ENCODE assay signal across 8 cellular contexts in the genomic region with DNA sequence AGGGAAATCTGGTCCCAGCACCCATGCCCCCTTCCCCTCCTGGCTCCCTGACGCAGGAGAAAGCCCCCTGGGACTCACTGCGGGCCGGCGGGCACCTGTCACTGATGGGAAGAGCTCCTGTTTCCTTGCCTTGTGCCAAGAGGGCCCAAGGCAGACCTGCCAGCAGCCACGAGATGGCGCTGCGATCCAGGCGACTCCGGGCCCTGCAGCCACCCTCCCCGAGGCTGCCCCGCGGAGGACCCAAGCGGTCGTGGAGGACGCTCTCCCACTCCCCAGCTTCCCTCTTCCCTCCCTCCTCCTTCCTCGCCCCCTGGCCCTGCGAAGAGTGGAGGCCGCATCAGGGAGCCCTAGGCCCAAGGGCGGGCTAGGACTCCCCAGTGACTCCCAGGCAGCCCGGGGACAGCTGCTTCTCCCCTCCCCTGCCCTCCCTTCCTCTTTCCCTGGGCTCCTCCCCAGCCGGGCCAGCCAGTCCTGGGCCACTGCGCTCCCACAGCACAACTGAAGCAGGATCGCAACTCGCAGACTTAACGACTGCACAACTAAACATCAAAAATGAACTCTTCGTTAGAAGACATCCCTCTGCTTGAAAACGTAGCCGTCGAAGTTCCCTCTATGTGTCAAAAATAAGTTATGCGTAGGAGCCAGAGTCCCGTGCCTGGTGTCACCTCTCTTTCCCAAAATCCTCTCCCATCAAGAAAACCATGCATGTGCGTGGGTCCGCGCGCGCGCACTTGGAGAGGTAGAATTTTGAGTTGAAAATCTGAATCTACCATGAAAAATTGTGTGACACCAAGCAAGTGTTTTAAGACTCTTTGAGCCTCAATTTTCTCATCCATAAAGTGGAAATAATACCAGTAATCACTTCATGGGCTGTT. TPM values are rescaled to one million over a fixed set of nuclear protein-coding genes. Genes with fewer than 3 reads are reported as not detected.
DNase-seq lines count a peak whose midpoint lies in the region; ATAC-seq and TF ChIP-seq lines count a peak whose summit lies in the region.

No MANE protein-coding gene starts in this region.

- in situ Hi-C loops in astrocyte of the spinal cord (cut with HindIII; ENCODE audit: low sequenced_read_pairs), result no loop called here
- in situ Hi-C loops in gastrocnemius medialis (cut with MboI; ENCODE audit: low sequenced_read_pairs in 4 of 4), result loop anchor here in 1 of 4 donors (10.0 to 25.0 kb wide), 2 partner anchors 129 to 322 kb away; a partner anchor contains a TSS

- DNase-seq in GM12865 (ENCODE audit: low read depth) (peak; percentile 88), NCI-H1105 treated with DMSO at 0.1 percent for 48 hours (lab: John Stamatoyannopoulos, UW) (peak; percentile 72), T1000 (lab: John Stamatoyannopoulos, UW) (peak; percentile 87), astrocyte of the spinal cord (ENCODE audit: low read depth, low spot score) (peak; percentile 88), gastrocnemius medialis (peak; percentile 31 to 64), DMS114 treated with DMSO at 0.1 percent for 48 hours (lab: John Stamatoyannopoulos, UW; ENCODE audit: unreplicated experiment) (no peak)

- H3K36me3 ChIP-seq in gastrocnemius medialis, result no peaks in the 10 kb centered on the region

- peak overlapping the region; percentile 61 for H3K4me3 ChIP-seq in GM12865 (ENCODE audit: low read depth, low read length)
- H3K4me3 ChIP-seq in astrocyte of the spinal cord (ENCODE audit: low read depth, low read length), result peak overlapping the region; percentile 57
- peak overlapping the region; percentile 58 for H3K4me3 ChIP-seq in iPS-11a (ENCODE audit: low read depth, low read length)
- H3K4me3 ChIP-seq in gastrocnemius medialis, result peak overlapping the region; percentile 61 to 73 (median 66)

- ATAC-seq in HG02623 (IDR thresholded peaks at IDR 0.05; ENCODE audit: unreplicated experiment), result peak; percentile 89
- ATAC-seq in gastrocnemius medialis, result peak; percentile 88 to 96

- H3K27ac ChIP-seq in gastrocnemius medialis, result peak overlapping the region; percentile 39 to 74 (median 66)

- no peaks in the 10 kb centered on the region for H3K27me3 ChIP-seq in gastrocnemius medialis

- intact Hi-C loops in gastrocnemius medialis (cut with DNase I; ENCODE audit: low total_unique reads), result loop anchor here (1.0 to 10.0 kb wide), 2 partner anchors 117 to 329 kb away; no protein-coding TSS in a partner anchor

- TF ChIP-seq CTCF in GM12865 (IDR thresholded peaks at IDR 0.05; ENCODE audit: insufficient read depth, low read depth, low read length, missing control alignments) (peak; percentile 98), astrocyte of the spinal cord (IDR thresholded peaks at IDR 0.05; ENCODE audit: low read depth, low read length) (peak; percentile 96), gastrocnemius medialis (IDR thresholded peaks at IDR 0.05 in 4 of 5, conservative IDR thresholded peaks at IDR 0.05 in 1 of 5) (peak; percentile 83 to 92 (median 87))

- H3K9me3 ChIP-seq in gastrocnemius medialis, result no peaks in the 10 kb centered on the region

- no peak for TF ChIP-seq POLR2A in gastrocnemius medialis (IDR thresholded peaks at IDR 0.05)

- peaks cover 0 to 23% of the 10 kb centered on the region in 2 donors for H3K4me1 ChIP-seq in gastrocnemius medialis

RNA-seq across cellular contexts. Expression of a gene that starts 34.2 kb away (rescaled TPM):
- total RNA-seq in gastrocnemius medialis, result 1 to 10 TPM in 1 of 4 donors, under 1 TPM in 1, not detected in 2; 0.38 to 5.1 TPM

RNA-seq across cellular contexts. Expression of a gene that starts 56.9 kb away (rescaled TPM):
- total RNA-seq in gastrocnemius medialis, result 1 to 10 TPM; 1.9 to 7.4 (median 7.2) TPM
